In the genomic region with DNA sequence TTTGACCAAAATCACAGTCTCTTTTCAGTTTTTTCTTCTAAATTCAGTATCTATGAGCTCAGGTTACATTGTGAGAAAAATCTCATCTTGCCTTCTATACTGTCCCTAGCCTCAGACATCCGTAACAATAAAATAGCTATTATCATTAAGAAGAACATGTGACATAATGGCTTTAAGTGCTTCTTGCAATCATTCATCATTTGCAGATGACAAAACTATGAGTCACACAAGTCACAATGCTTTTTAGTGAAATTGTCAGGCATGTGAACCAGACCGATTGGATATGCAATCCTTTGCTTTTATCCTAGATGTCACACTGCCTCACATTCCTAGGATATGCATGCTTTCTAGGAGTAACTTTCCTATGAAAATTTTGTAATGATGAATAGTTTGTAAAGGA, we compare ENCODE assay signal across 14 cellular contexts.
DNase-seq lines count a peak whose midpoint lies in the region; ATAC-seq, FAIRE-seq and TF ChIP-seq lines count a peak whose summit lies in the region.
"Had no signal": no experiment of that assay in that cellular context is flagged by ENCODE, and none has a peak within 500 bp of the region (broad histone marks: within the 10 kb centered on the region; RNA-seq: fewer than 3 reads in every experiment).

No MANE protein-coding gene starts in this region.

- H3K27ac ChIP-seq in neural cell (ENCODE audit: low read length) = peak overlapping the region; percentile 29

- ATAC-seq in HG02588 (IDR thresholded peaks at IDR 0.05; ENCODE audit: unreplicated experiment) (no peak), GM18873 (IDR thresholded peaks at IDR 0.05; ENCODE audit: low FRiP score, unreplicated experiment) (no peak), HG02610 (IDR thresholded peaks at IDR 0.05; ENCODE audit: unreplicated experiment) (no peak)

- FAIRE-seq in bronchial epithelial cell (lab: Jason Lieb, UNC) = peak; percentile 23

- TF ChIP-seq RAD21 in neural cell (conservative IDR thresholded peaks at IDR 0.05) = no peak

- H3K4me2 ChIP-seq in neural cell (ENCODE audit: low read length) = no peak overlapping the region

- no peak overlapping the region for H3K9ac ChIP-seq in neural cell (ENCODE audit: low read length)

- H3K27me3 ChIP-seq in bronchial epithelial cell (ENCODE audit: control insufficient read depth, insufficient read depth, low read length) (no peaks in the 10 kb centered on the region), neural cell (ENCODE audit: insufficient read depth, low read depth, low read length) (no peaks in the 10 kb centered on the region)

- no peaks in the 10 kb centered on the region for H3K36me3 ChIP-seq in bronchial epithelial cell (ENCODE audit: control insufficient read depth, insufficient read depth, low read length)
- H3K36me3 ChIP-seq in neural cell (ENCODE audit: insufficient read depth, low read length) = no peaks in the 10 kb centered on the region

- no peaks in the 10 kb centered on the region for H3K9me2 ChIP-seq in neural cell (ENCODE audit: insufficient read depth, low read length)

- H3K79me2 ChIP-seq in neural cell (replicated peaks; ENCODE audit: insufficient read depth, low read length) = no peaks in the 10 kb centered on the region

- H3K9me3 ChIP-seq in neural cell (ENCODE audit: low read length) = no peaks in the 10 kb centered on the region
- H3K9me3 ChIP-seq: Caco-2 had no signal

- peak; percentile 96 for TF ChIP-seq EP300 in neural cell (conservative IDR thresholded peaks at IDR 0.05; ENCODE audit: poor library complexity, severe bottlenecking)

- DNase-seq in Daoy (ENCODE audit: low read depth) (peak; percentile 13), NCI-H146 treated with DMSO at 0.1 percent for 48 hours (lab: John Stamatoyannopoulos, UW; ENCODE audit: unreplicated experiment) (peak; percentile 12), bronchial epithelial cell (ENCODE audit: low read depth) (peak; percentile 79)
- no peak for DNase-seq in activated CD4-positive, CD25-positive, alpha-beta regulatory T cell (lab: John Stamatoyannopoulos, UW)
- DNase-seq: endodermal cell; occipital lobe; SIG-M5; stimulated activated CD4-positive, alpha-beta T cell treated with anti-CD3 and anti-CD28 coated beads, Interleukin-2, amount 100 ng/mL, for 48 hours; substantia nigra had no signal

- H3K4me3 ChIP-seq in bronchial epithelial cell (ENCODE audit: low read depth, low read length) = no peak overlapping the region
- peak overlapping the region; percentile 3 for H3K4me3 ChIP-seq in neural cell (ENCODE audit: low read length)

- TF ChIP-seq CTCF in bronchial epithelial cell (IDR thresholded peaks at IDR 0.05; ENCODE audit: insufficient read depth, low read length, severe bottlenecking) (no peak), neural cell (IDR thresholded peaks at IDR 0.05; ENCODE audit: poor library complexity, severe bottlenecking) (peak; percentile 26)

- H2AFZ ChIP-seq in neural cell (ENCODE audit: low read depth, low read length) = no peak overlapping the region

- no peaks in the 10 kb centered on the region for H4K20me1 ChIP-seq in neural cell (ENCODE audit: insufficient read depth)

- H3F3A ChIP-seq in neural cell (ENCODE audit: insufficient read depth, low read length, poor library complexity, severe bottlenecking) = no peaks in the 10 kb centered on the region

TF ChIP-seq in neural cell, 6 proteins besides CTCF, POLR2A, EP300 and RAD21:
- TF ChIP-seq REST (IDR thresholded peaks at IDR 0.05; ENCODE audit: borderline replicate concordance) (peak; percentile 98), SMC3 (conservative IDR thresholded peaks at IDR 0.05; ENCODE audit: poor library complexity) (no peak), POLR2AphosphoS5 (IDR thresholded peaks at IDR 0.05) (peak; percentile 97)

Comparison
In these comparisons a context has a peak if more than half of its experiments do, and no peak if none do; other contexts are left out.
1. DNase-seq: peak in Daoy (single experiment), NCI-H146 treated with DMSO at 0.1 percent for 48 hours (single experiment) and bronchial epithelial cell (single experiment); none in activated CD4-positive, CD25-positive, alpha-beta regulatory T cell (0 of 4).